8 cellular contexts compared by ENCODE assay signal in genomic region chr11:9748361-9748970, GRCh38.
A peak's percentile ranks its signal among the peaks of the same experiment; 100 is the strongest.
DNase-seq lines count a peak whose midpoint lies in the region; ATAC-seq and TF ChIP-seq lines count a peak whose summit lies in the region.

No MANE protein-coding gene starts in this region.

- H3K4me1 ChIP-seq in Peyer's patch: peaks cover 0 to 16% (median under 1%) of the 10 kb centered on the region in 4 donors

- no peak overlapping the region for H3K27ac Mint-ChIP-seq in glutamatergic neuron (ENCODE audit: unreplicated experiment)

- no peak for TF ChIP-seq POLR2A in Peyer's patch (IDR thresholded peaks at IDR 0.05)

- peaks cover 0 to 29% (median 0%) of the 10 kb centered on the region in 3 donors for H3K36me3 ChIP-seq in Peyer's patch

- H3K27me3 ChIP-seq in Peyer's patch: no peaks in the 10 kb centered on the region

- H3K9me3 ChIP-seq in Peyer's patch: no peaks in the 10 kb centered on the region

- no peaks in the 10 kb centered on the region for H3K36me3 Mint-ChIP-seq in glutamatergic neuron (ENCODE audit: unreplicated experiment)

- TF ChIP-seq CTCF in Peyer's patch (IDR thresholded peaks at IDR 0.05) (peak; percentile 53 to 90 (median 81)), glutamatergic neuron (IDR thresholded peaks at IDR 0.05; ENCODE audit: partially characterized antibody, unreplicated experiment) (peak; percentile 27)

- H3K4me3 ChIP-seq in Peyer's patch: no peak overlapping the region

- H3K27me3 Mint-ChIP-seq in glutamatergic neuron (ENCODE audit: unreplicated experiment): no peaks in the 10 kb centered on the region

- ATAC-seq in HG03432 (IDR thresholded peaks at IDR 0.05; ENCODE audit: unreplicated experiment) (peak; percentile 76), GM19328 (IDR thresholded peaks at IDR 0.05; ENCODE audit: unreplicated experiment) (no peak)

- DNase-seq in COLO668 (lab: John Stamatoyannopoulos, UW; ENCODE audit: unreplicated experiment) (peak; percentile 33), GM19240 (ENCODE audit: insufficient read length, low spot score) (peak; percentile 52), Peyer's patch (peak; percentile 63 to 83 (median 64)), glutamatergic neuron (no peak), putamen (ENCODE audit: low spot score) (peak; percentile 71)
- peak; percentile 82 for DNase-seq in activated effector memory CD4-positive, alpha-beta T cell treated with anti-CD3 and anti-CD28 coated beads, Interleukin-2, amount 50 U/mL, for 16 hours

- no peak overlapping the region for H3K4me3 Mint-ChIP-seq in glutamatergic neuron (ENCODE audit: unreplicated experiment)

- H3K9me3 Mint-ChIP-seq in glutamatergic neuron (ENCODE audit: unreplicated experiment): no peaks in the 10 kb centered on the region

- H3K27ac ChIP-seq in Peyer's patch: peak overlapping the region in 3 of 4 donors; percentile 22 to 71 (median 24)

- H3K4me1 Mint-ChIP-seq in glutamatergic neuron (ENCODE audit: low read depth, unreplicated experiment): no peaks in the 10 kb centered on the region
